ENCODE assay signal across 17 cellular contexts in the genomic region with DNA sequence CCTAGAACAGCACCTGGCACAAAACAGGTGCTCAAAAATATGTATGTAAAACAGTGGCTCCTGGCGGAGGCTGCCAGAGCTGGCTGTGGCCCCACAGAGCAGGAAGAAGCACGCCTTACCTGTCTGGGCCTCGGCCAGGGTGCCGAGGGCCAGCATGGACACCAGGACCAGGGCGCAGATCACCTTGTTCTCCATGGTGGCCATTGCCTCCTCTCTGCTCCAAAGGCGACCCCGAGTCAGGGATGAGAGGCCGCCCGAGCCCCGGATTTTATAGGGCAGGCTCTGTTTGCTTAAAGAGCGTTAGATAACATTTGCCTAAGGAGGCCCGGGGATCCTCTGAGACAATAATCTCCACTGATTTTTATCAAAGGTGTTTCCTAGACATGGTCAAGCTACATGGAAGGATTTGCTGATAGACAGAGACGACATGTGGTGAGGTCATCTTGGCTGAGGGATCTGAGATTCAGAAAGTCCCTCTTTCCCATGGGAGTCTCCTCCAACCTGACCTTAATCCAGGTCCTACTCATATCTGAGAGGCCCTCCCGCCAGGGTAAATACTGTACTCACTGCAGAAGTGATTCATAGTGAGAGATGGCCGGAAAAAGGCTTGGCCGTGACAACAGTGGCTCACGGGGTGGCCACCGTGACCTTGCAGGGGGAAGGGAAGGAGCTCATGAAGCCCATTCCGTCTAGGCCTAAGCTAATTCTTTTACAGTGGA. TPM values are rescaled to one million over a fixed set of nuclear protein-coding genes. Genes with fewer than 3 reads are reported as not detected.
DNase-seq lines count a peak whose midpoint lies in the region; ATAC-seq, FAIRE-seq and TF ChIP-seq lines count a peak whose summit lies in the region.
"Had no signal": no experiment of that assay in that cellular context is flagged by ENCODE, and none has a peak within 500 bp of the region (broad histone marks: within the 10 kb centered on the region; RNA-seq: fewer than 3 reads in every experiment).

A gene (minus strand): TSS at position 244 of the 719 bp plus-strand sequence. CDS start 40 bp downstream, at position 204.

- no peaks in the 10 kb centered on the region for H3K79me2 ChIP-seq in Karpas-422 (ENCODE audit: low read length)
- H3K79me2 ChIP-seq in astrocyte (ENCODE audit: insufficient read depth, low read length) = no peaks in the 10 kb centered on the region

- no peaks in the 10 kb centered on the region for H3K9me3 ChIP-seq in Karpas-422 (ENCODE audit: low read length)
- H3K9me3 ChIP-seq in astrocyte (ENCODE audit: insufficient read depth, low read depth, low read length) = no peaks in the 10 kb centered on the region
- H3K9me3 ChIP-seq in mucosa of stomach (ENCODE audit: control insufficient read depth, low read length) = no peaks in the 10 kb centered on the region
- H3K9me3 ChIP-seq: thoracic aorta had no signal

- no peak within 1 kb of the TSS for H3K4me3 Mint-ChIP-seq in astrocyte (ENCODE audit: unreplicated experiment)

- no peak for DNase-seq in Karpas-422
- peak; percentile 2 for DNase-seq in astrocyte (ENCODE audit: low read depth)
- no peak for DNase-seq in activated CD4-positive, CD25-positive, alpha-beta regulatory T cell (lab: John Stamatoyannopoulos, UW)
- no peak for DNase-seq in GM12892 (ENCODE audit: insufficient read length)
- no peak for DNase-seq in NCI-H1930 (lab: John Stamatoyannopoulos, UW)
- DNase-seq: activated naive CD4-positive, alpha-beta T cell; islet precursor cell; SIG-M5; stimulated activated CD4-positive, alpha-beta T cell treated with anti-CD3 and anti-CD28 coated beads, Interleukin-15, amount 100 ng/mL, for 24 hours had no signal

- H3K4me2 ChIP-seq in Karpas-422 (ENCODE audit: low read depth, low read length, poor library complexity, severe bottlenecking) (peak within 1 kb of the TSS; percentile 34), astrocyte (ENCODE audit: low read length) (no peak within 1 kb of the TSS)

- H3K4me1 ChIP-seq in Karpas-422 (ENCODE audit: low read length) (peaks cover 33% of the 10 kb centered on the region), astrocyte (ENCODE audit: insufficient read depth, low read length) (no peaks in the 10 kb centered on the region), mucosa of stomach (ENCODE audit: control insufficient read depth, insufficient read depth, low read length) (peaks cover 53% of the 10 kb centered on the region)

- H3K36me3 ChIP-seq in Karpas-422 (ENCODE audit: insufficient read depth, low read length) (no peaks in the 10 kb centered on the region), astrocyte (ENCODE audit: insufficient read depth, low read length) (no peaks in the 10 kb centered on the region), mucosa of stomach (ENCODE audit: control insufficient read depth, insufficient read depth, low read length) (peaks cover 11% of the 10 kb centered on the region)
- H3K36me3 ChIP-seq: thoracic aorta had no signal

- H3K9ac ChIP-seq in Karpas-422 (ENCODE audit: low read length) = no peak within 1 kb of the TSS
- no peak within 1 kb of the TSS for H3K9ac ChIP-seq in astrocyte (ENCODE audit: low read length)
- peak within 1 kb of the TSS; percentile 99 for H3K9ac ChIP-seq in mucosa of stomach (ENCODE audit: low read length)

- TF ChIP-seq CTCF in C4-2B (conservative IDR thresholded peaks at IDR 0.05) (no peak; the same call in 1 of the 2 replicates), astrocyte (IDR thresholded peaks at IDR 0.05; ENCODE audit: insufficient read depth, low read depth, low read length) (no peak)

- no peak for FAIRE-seq in astrocyte (lab: Jason Lieb, UNC)
- no peak for FAIRE-seq in GM12892 (lab: Jason Lieb, UNC)
- FAIRE-seq: endometrium, GM12891, TTC549 had no signal

- peak within 1 kb of the TSS; percentile 59 for H3K27ac ChIP-seq in C4-2B
- H3K27ac ChIP-seq in Karpas-422 (ENCODE audit: low read length) = no peak within 1 kb of the TSS
- no peak within 1 kb of the TSS for H3K27ac ChIP-seq in astrocyte (ENCODE audit: low read depth, low read length)
- H3K27ac ChIP-seq: thoracic aorta had no signal

- H4K20me1 ChIP-seq in Karpas-422 (ENCODE audit: insufficient read depth, low read depth, low read length) (no peaks in the 10 kb centered on the region; the same call in 1 of the 2 replicates), astrocyte (ENCODE audit: insufficient read depth, low read length) (no peaks in the 10 kb centered on the region)

- no peaks in the 10 kb centered on the region for H3K4me1 Mint-ChIP-seq in astrocyte (ENCODE audit: low read depth, unreplicated experiment)

- no peak for ATAC-seq in HG03095 (IDR thresholded peaks at IDR 0.05; ENCODE audit: unreplicated experiment)

- peaks cover 42% of the 10 kb centered on the region for H3K27me3 Mint-ChIP-seq in astrocyte (ENCODE audit: low read depth, unreplicated experiment)

- no peaks in the 10 kb centered on the region for H3K9me2 ChIP-seq in Karpas-422 (replicated peaks; ENCODE audit: insufficient read depth, low read length)

- H3K27ac Mint-ChIP-seq in astrocyte (ENCODE audit: unreplicated experiment) = no peak within 1 kb of the TSS

- no peaks in the 10 kb centered on the region for H3K36me3 Mint-ChIP-seq in astrocyte (ENCODE audit: low read depth, unreplicated experiment)

- no peak for TF ChIP-seq POLR2A in GM12892 (IDR thresholded peaks at IDR 0.05; ENCODE audit: low read depth, low read length)

- H3K9me3 Mint-ChIP-seq in astrocyte (ENCODE audit: unreplicated experiment) = peaks cover 2% of the 10 kb centered on the region

- H2AFZ ChIP-seq in Karpas-422 (ENCODE audit: low read length) = no peak within 1 kb of the TSS
- no peak within 1 kb of the TSS for H2AFZ ChIP-seq in astrocyte (ENCODE audit: low read depth, low read length)

- no peak within 1 kb of the TSS; the same call in 1 of the 2 replicates for H3K4me3 ChIP-seq in Karpas-422 (ENCODE audit: low read length)
- no peak within 1 kb of the TSS for H3K4me3 ChIP-seq in astrocyte (ENCODE audit: insufficient read depth, low read depth, low read length)
- peak within 1 kb of the TSS; percentile 89 for H3K4me3 ChIP-seq in mucosa of stomach (ENCODE audit: low read length)
- H3K4me3 ChIP-seq: thoracic aorta had no signal

- H3K27me3 ChIP-seq in Karpas-422 (ENCODE audit: low read length) (no peaks in the 10 kb centered on the region), astrocyte (ENCODE audit: insufficient read depth, low read length) (no peaks in the 10 kb centered on the region), mucosa of stomach (ENCODE audit: control insufficient read depth, insufficient read depth, low read length) (no peaks in the 10 kb centered on the region)

RNA-seq across cellular contexts. Expression of the gene that starts here (rescaled TPM):
- total RNA-seq in Karpas-422 (2014; rRNA removed; shearing (Covaris generic); ENCODE audit: low replicate concordance) = not detected in 2 replicates
- total RNA-seq in astrocyte = not detected in 2 replicates
- polyA plus RNA-seq in GM12892 (2012; ENCODE audit: missing spikeins) = not detected
- total RNA-seq: glomerular endothelial cell had no signal

Comparison
In these comparisons a context has a peak if more than half of its experiments do, and no peak if none do; other contexts are left out.
1. Peak in DNase-seq in astrocyte; RNA of the gene not detected or under 1 TPM.